ENCODE assay signal across 23 cellular contexts in genomic region chr2:170836027-170836426, GRCh38. TPM values are rescaled to one million over a fixed set of nuclear protein-coding genes. Genes with fewer than 3 reads are reported as not detected.
"Had no signal": no experiment of that assay in that cellular context is flagged by ENCODE, and none has a peak within 500 bp of the region (broad histone marks: within the 10 kb centered on the region; RNA-seq: fewer than 3 reads in every experiment).

No MANE protein-coding gene starts in this region.

- ATAC-seq: left lobe of liver, mucosa of descending colon, natural killer cell had no signal

- H3K4me3 ChIP-seq: mucosa of descending colon, sigmoid colon, suprapubic skin, tibial artery, upper lobe of left lung, uterus had no signal

- H3K27ac ChIP-seq: sigmoid colon, suprapubic skin, tibial artery, upper lobe of left lung, uterus had no signal

- H3K27me3 ChIP-seq: tibial artery, upper lobe of left lung, uterus had no signal

- H3K36me3 ChIP-seq: sigmoid colon, suprapubic skin, tibial artery, upper lobe of left lung, uterus had no signal

- H3K9me3 ChIP-seq: mucosa of descending colon, suprapubic skin, tibial artery, upper lobe of left lung, uterus had no signal

- DNase-seq: cerebellar nuclear complex; endodermal cell; erythroblast; foreskin melanocyte; hypothalamus; kidney glomerular epithelial cell; mammary epithelial cell; mucosa of descending colon; natural killer cell; small intestine; stimulated activated CD4-positive, alpha-beta T cell treated with anti-CD3 and anti-CD28 coated beads, Interleukin-2, amount 100 ng/mL, for 48 hours; stimulated activated naive CD4-positive, alpha-beta T cell treated with Interleukin-2 at 50 U/mL for 16 hours; tibial artery; upper lobe of left lung; uterus had no signal

- H3K4me1 ChIP-seq: sigmoid colon, suprapubic skin, tibial artery, upper lobe of left lung, uterus had no signal

- FAIRE-seq: colon, endothelial cell of umbilical vein, islet of Langerhans, small intestine had no signal

RNA-seq across cellular contexts. Expression of gene GAD1, which starts 19.3 kb away (rescaled TPM):
- total RNA-seq: left lobe of liver, mesenteric fat pad, natural killer cell, osteocyte had no signal
